In the genomic region with DNA sequence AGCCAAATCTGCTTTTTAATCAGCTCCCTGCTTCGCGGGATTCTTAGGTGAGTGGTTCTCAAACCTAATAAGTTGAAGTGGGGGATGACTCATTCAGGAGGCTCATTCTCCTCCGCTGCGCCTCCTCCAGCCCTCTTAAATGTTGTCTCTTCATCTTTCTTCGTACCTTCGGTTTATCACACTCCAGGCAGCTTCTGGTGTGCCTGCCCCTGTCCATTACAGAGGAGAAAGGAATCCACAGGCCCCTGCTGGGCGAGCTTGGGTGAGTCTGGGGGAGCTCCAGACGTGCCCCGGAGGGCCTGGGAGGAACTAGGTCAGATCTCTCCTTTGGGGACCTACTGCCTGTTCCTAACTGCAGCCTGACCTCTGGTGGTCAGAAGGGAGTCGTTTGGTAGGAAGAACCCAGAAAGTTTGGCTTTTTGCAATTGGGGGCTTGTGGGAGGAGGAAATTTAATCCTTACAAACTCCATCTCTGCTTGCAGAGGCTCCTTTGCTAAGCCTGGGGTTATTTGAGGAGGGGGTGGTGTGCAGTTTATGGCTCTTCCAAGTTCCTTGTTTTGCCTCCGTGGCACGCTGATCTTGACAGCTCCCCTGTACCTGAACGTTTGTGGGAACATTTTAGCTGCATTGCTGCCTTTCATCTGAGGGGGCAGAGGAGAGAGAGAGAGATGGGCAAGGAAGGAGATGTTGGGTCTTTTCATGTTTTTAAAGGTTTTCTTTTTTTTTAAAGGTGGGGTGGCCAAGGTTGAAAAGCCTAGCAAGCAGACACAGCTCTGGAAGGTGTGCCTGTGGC, we compare ENCODE assay signal across 8 cellular contexts.
DNase-seq lines count a peak whose midpoint lies in the region; ATAC-seq and TF ChIP-seq lines count a peak whose summit lies in the region.

No MANE protein-coding gene starts in this region.

- H2AFZ ChIP-seq in GM23338 = peak overlapping the region; percentile 98
- H2AFZ ChIP-seq in neural cell (ENCODE audit: low read depth, low read length) = no peak overlapping the region

- H3K4me3 ChIP-seq in GM23338 (peak overlapping the region; percentile 38; the same call in 1 of the 2 replicates), fibroblast of the aortic adventitia (ENCODE audit: low read depth, low read length) (peak overlapping the region; percentile 22), neural cell (ENCODE audit: low read length) (no peak overlapping the region)

- no peaks in the 10 kb centered on the region for H3K79me2 ChIP-seq in GM23338 (replicated peaks; ENCODE audit: insufficient read depth)
- no peaks in the 10 kb centered on the region for H3K79me2 ChIP-seq in neural cell (replicated peaks; ENCODE audit: insufficient read depth, low read length)

- peak; percentile 57 for TF ChIP-seq RAD21 in neural cell (conservative IDR thresholded peaks at IDR 0.05)

- peak overlapping the region; percentile 55 for H3K4me3 Mint-ChIP-seq in GM23338

- no peaks in the 10 kb centered on the region for H3K36me3 ChIP-seq in GM23338 (ENCODE audit: insufficient read depth)
- no peaks in the 10 kb centered on the region for H3K36me3 ChIP-seq in neural cell (ENCODE audit: insufficient read depth, low read length)

- H3K27ac ChIP-seq in GM23338 (ENCODE audit: low read depth) (no peak overlapping the region), neural cell (ENCODE audit: low read length) (no peak overlapping the region)

- no peaks in the 10 kb centered on the region; the same call in 1 of the 2 replicates for H3K4me1 ChIP-seq in GM23338 (ENCODE audit: insufficient read depth)

- H3K9me2 ChIP-seq in GM23338 (ENCODE audit: insufficient read depth) (no peaks in the 10 kb centered on the region), neural cell (ENCODE audit: insufficient read depth, low read length) (no peaks in the 10 kb centered on the region)

- H3K9me3 ChIP-seq in neural cell (ENCODE audit: low read length) = no peaks in the 10 kb centered on the region

- TF ChIP-seq CTCF in GM23338 (conservative IDR thresholded peaks at IDR 0.05; ENCODE audit: low read depth in 2 of 2) = peak; percentile 90 to 96
- TF ChIP-seq CTCF in fibroblast of the aortic adventitia (IDR thresholded peaks at IDR 0.05; ENCODE audit: insufficient read depth, low read length) = peak; percentile 73
- TF ChIP-seq CTCF in neural cell (IDR thresholded peaks at IDR 0.05; ENCODE audit: poor library complexity, severe bottlenecking) = peak; percentile 55

- H3K36me3 Mint-ChIP-seq in GM23338 (ENCODE audit: low read depth) = no peaks in the 10 kb centered on the region

- H3F3A ChIP-seq in GM23338 (replicated peaks; ENCODE audit: low read depth) = no peaks in the 10 kb centered on the region
- no peaks in the 10 kb centered on the region for H3F3A ChIP-seq in neural cell (ENCODE audit: insufficient read depth, low read length, poor library complexity, severe bottlenecking)

- H3K27me3 Mint-ChIP-seq in GM23338 (ENCODE audit: insufficient read depth, low read depth, poor library complexity) = peaks cover 3% of the 10 kb centered on the region

- no peak for TF ChIP-seq EP300 in neural cell (conservative IDR thresholded peaks at IDR 0.05; ENCODE audit: poor library complexity, severe bottlenecking)

- ATAC-seq in GM23338 = peak; percentile 94
- no peak for ATAC-seq in GM21737 (IDR thresholded peaks at IDR 0.05; ENCODE audit: unreplicated experiment)
- no peak for ATAC-seq in HG02973 (IDR thresholded peaks at IDR 0.05; ENCODE audit: unreplicated experiment)

- H4K20me1 ChIP-seq in GM23338 (replicated peaks; ENCODE audit: insufficient read depth) = no peaks in the 10 kb centered on the region
- H4K20me1 ChIP-seq in neural cell (ENCODE audit: insufficient read depth) = no peaks in the 10 kb centered on the region

- no peak overlapping the region for H3K27ac Mint-ChIP-seq in GM23338

- no peaks in the 10 kb centered on the region for H3K27me3 ChIP-seq in GM23338 (ENCODE audit: insufficient read depth)
- H3K27me3 ChIP-seq in neural cell (ENCODE audit: insufficient read depth, low read depth, low read length) = no peaks in the 10 kb centered on the region

- no peak overlapping the region for H3K9ac ChIP-seq in neural cell (ENCODE audit: low read length)

- no peaks in the 10 kb centered on the region for H3K9me3 Mint-ChIP-seq in GM23338

- peak overlapping the region; percentile 72; the same call in 1 of the 2 replicates for H3K4me2 ChIP-seq in GM23338
- no peak overlapping the region for H3K4me2 ChIP-seq in neural cell (ENCODE audit: low read length)

- DNase-seq in COLO829 (ENCODE audit: low spot score) (peak; percentile 39), GM23338 (ENCODE audit: low spot score) (peak; percentile 89), NCI-H345 treated with DMSO at 0.1 percent for 48 hours (lab: John Stamatoyannopoulos, UW; ENCODE audit: unreplicated experiment) (peak; percentile 19), fibroblast of the aortic adventitia (ENCODE audit: low read depth) (peak; percentile 79)
- DNase-seq in activated CD8-positive, alpha-beta memory T cell treated with anti-CD3 and anti-CD28 coated beads, Interleukin-2, amount 50 U/mL, for 48 hours = peak; percentile 59

- peaks cover 3% of the 10 kb centered on the region for H3K4me1 Mint-ChIP-seq in GM23338

TF ChIP-seq in GM23338, 12 proteins besides CTCF, POLR2A, EP300 and RAD21 (continues in another document):
- peak; percentile 78; the same call in 1 of the 2 replicates for TF ChIP-seq ZNF114 (CRISPR knock-in tag; IDR thresholded peaks at IDR 0.05)

TF ChIP-seq in neural cell, 6 proteins besides CTCF, POLR2A, EP300 and RAD21:
- TF ChIP-seq, protein P1, sequence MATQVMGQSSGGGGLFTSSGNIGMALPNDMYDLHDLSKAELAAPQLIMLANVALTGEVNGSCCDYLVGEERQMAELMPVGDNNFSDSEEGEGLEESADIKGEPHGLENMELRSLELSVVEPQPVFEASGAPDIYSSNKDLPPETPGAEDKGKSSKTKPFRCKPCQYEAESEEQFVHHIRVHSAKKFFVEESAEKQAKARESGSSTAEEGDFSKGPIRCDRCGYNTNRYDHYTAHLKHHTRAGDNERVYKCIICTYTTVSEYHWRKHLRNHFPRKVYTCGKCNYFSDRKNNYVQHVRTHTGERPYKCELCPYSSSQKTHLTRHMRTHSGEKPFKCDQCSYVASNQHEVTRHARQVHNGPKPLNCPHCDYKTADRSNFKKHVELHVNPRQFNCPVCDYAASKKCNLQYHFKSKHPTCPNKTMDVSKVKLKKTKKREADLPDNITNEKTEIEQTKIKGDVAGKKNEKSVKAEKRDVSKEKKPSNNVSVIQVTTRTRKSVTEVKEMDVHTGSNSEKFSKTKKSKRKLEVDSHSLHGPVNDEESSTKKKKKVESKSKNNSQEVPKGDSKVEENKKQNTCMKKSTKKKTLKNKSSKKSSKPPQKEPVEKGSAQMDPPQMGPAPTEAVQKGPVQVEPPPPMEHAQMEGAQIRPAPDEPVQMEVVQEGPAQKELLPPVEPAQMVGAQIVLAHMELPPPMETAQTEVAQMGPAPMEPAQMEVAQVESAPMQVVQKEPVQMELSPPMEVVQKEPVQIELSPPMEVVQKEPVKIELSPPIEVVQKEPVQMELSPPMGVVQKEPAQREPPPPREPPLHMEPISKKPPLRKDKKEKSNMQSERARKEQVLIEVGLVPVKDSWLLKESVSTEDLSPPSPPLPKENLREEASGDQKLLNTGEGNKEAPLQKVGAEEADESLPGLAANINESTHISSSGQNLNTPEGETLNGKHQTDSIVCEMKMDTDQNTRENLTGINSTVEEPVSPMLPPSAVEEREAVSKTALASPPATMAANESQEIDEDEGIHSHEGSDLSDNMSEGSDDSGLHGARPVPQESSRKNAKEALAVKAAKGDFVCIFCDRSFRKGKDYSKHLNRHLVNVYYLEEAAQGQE (IDR thresholded peaks at IDR 0.05; ENCODE audit: borderline replicate concordance) = no peak
- TF ChIP-seq SMC3 (conservative IDR thresholded peaks at IDR 0.05; ENCODE audit: poor library complexity) = peak; percentile 62

Comparison
In these comparisons a context has a peak if more than half of its experiments do, and no peak if none do; other contexts are left out.
1. DNase-seq: peak in every context shown above with its lines; median percentile 89 in GM23338; 79 in fibroblast of the aortic adventitia; 59 in activated CD8-positive, alpha-beta memory T cell treated with anti-CD3 and anti-CD28 coated beads, Interleukin-2, amount 50 U/mL, for 48 hours; 39 in COLO829; 19 in NCI-H345 treated with DMSO at 0.1 percent for 48 hours.